Comparison of ENCODE assay signal across 1 cellular context in the genomic region with DNA sequence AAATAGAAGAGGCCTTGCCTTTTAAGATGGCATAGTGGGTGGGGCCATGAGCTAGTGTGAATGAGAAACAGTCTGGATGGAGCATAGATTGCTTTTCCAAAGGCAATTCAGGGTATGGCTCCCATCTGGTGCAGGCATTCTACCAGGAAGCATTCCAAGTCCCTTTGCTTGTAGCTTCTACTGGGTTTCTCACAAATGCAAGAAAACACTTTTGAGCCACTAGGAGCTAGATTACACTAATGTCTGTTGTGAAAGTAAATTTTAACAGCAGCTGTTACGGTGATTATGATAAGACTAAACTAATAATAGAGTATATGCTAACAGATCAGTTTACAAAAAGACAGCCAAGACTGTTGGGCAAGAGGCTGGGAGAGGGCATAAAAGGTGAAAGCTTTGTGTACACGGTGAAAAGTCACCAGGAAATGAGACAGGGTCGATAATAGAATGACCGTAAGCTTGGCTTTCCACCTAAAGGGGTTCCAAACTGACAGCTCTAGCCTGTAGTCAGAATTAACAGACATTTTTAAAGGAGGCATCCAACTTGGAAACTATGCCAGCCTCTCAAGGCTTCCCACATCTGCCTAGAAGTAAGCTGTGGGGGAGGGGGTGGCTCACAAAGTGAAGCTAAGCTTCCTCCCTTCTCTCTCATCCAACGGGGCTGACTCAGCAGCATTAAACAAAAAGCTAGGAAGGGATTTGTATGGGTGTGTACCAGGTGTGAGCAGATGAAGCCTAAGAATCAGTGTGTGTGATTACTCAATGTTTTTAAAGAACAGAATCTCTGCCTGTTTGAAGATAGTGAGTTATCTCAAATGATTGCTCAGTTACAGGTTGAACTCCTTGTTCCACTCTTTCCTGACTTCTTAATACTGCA.
TF ChIP-seq lines count a peak whose summit lies in the region.

No MANE protein-coding gene starts in this region.

TF ChIP-seq in liver, 16 proteins besides CTCF, POLR2A, EP300 and RAD21 (continued from another document):
- TF ChIP-seq, protein P1, sequence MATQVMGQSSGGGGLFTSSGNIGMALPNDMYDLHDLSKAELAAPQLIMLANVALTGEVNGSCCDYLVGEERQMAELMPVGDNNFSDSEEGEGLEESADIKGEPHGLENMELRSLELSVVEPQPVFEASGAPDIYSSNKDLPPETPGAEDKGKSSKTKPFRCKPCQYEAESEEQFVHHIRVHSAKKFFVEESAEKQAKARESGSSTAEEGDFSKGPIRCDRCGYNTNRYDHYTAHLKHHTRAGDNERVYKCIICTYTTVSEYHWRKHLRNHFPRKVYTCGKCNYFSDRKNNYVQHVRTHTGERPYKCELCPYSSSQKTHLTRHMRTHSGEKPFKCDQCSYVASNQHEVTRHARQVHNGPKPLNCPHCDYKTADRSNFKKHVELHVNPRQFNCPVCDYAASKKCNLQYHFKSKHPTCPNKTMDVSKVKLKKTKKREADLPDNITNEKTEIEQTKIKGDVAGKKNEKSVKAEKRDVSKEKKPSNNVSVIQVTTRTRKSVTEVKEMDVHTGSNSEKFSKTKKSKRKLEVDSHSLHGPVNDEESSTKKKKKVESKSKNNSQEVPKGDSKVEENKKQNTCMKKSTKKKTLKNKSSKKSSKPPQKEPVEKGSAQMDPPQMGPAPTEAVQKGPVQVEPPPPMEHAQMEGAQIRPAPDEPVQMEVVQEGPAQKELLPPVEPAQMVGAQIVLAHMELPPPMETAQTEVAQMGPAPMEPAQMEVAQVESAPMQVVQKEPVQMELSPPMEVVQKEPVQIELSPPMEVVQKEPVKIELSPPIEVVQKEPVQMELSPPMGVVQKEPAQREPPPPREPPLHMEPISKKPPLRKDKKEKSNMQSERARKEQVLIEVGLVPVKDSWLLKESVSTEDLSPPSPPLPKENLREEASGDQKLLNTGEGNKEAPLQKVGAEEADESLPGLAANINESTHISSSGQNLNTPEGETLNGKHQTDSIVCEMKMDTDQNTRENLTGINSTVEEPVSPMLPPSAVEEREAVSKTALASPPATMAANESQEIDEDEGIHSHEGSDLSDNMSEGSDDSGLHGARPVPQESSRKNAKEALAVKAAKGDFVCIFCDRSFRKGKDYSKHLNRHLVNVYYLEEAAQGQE (IDR thresholded peaks at IDR 0.05), result peak; percentile 36
- peak; percentile 85 for TF ChIP-seq FOXA1 (IDR thresholded peaks at IDR 0.05)
- TF ChIP-seq, protein P2, sequence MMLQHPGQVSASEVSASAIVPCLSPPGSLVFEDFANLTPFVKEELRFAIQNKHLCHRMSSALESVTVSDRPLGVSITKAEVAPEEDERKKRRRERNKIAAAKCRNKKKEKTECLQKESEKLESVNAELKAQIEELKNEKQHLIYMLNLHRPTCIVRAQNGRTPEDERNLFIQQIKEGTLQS (IDR thresholded peaks at IDR 0.05), result peak; percentile 34
- peak; percentile 79 for TF ChIP-seq YY1 (IDR thresholded peaks at IDR 0.05)
